ENCODE assay signal across 20 cellular contexts in the genomic region with DNA sequence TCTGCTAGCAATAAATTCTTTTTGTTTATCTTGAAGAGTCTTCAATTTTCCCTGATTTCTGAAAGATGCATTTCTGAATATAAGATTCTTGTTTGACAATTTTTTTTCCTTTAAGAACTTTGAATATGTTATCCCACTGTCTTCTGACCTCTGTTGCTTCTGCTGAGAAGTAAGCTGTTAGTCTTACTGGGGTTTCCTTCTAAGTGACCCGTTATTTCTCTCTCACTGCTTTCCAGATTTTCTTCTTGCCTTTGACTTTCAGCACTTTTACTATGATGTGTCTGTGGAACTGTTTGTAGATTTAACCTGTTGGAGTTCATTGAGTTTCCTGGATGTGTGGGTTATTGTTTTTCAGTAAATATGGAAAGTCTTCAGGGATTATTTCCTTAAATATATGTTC.
DNase-seq lines count a peak whose midpoint lies in the region; ATAC-seq, FAIRE-seq and TF ChIP-seq lines count a peak whose summit lies in the region.
"Had no signal": no experiment of that assay in that cellular context is flagged by ENCODE, and none has a peak within 500 bp of the region (broad histone marks: within the 10 kb centered on the region; RNA-seq: fewer than 3 reads in every experiment).

No MANE protein-coding gene starts in this region.

- no TSS peak for BruUV-seq in HepG2 (replicated peaks; lab: Mats Ljungman, UMichigan)

- H3K9ac ChIP-seq in HepG2 (ENCODE audit: insufficient read depth, low read depth, low read length): no peak overlapping the region
- H3K9ac ChIP-seq: BLaER1 treated with 17β-estradiol and CSF1 and Interleukin-3, amounts not matched to agents 10 nM and 100 nM had no signal

- CTCF ChIA-PET in HepG2 (lab: Yijun Ruan, JAX; ENCODE audit: low intra/inter-chr PET ratio, low total read pairs) (no interaction called here), WTC11 (lab: Charles Lee) (no interaction called here)
- CTCF ChIA-PET in activated CD8-positive, alpha-beta T cell treated with anti-CD3 and anti-CD28 coated beads for 36 hours (lab: Charles Lee): no interaction called here

- no peak overlapping the region for H3K27ac ChIP-seq in HepG2 (ENCODE audit: extremely low read length, insufficient read depth, low read length)
- H3K27ac ChIP-seq in right lobe of liver: no peak overlapping the region
- H3K27ac ChIP-seq: 22Rv1; A549; BLaER1 treated with 17β-estradiol and CSF1 and Interleukin-3, amounts not matched to agents 10 nM and 100 nM; C4-2B had no signal

- no peak for DNase-seq in HepG2 (ENCODE audit: low spot score)
- DNase-seq in right lobe of liver: no peak
- no peak for DNase-seq in WTC11 (ENCODE audit: low spot score)
- DNase-seq in activated CD8-positive, alpha-beta T cell treated with anti-CD3 and anti-CD28 coated beads for 36 hours: no peak
- DNase-seq in NCI-H526 treated with DMSO at 0.1 percent for 48 hours (lab: John Stamatoyannopoulos, UW): no peak
- DNase-seq: AML-193; Caco-2; Calu3; CD4-positive, alpha-beta T cell; CD8-positive, alpha-beta T cell; DMS79 treated with DMSO at 0.1 percent for 48 hours; GF-D8 had no signal

- 3% methylated on average over 1 of the region's 1 CpG for WGBS in HepG2 (ENCODE audit: low lambda C conversion rate)
- 75% methylated on average over 1 of the region's 1 CpG for WGBS in right lobe of liver (ENCODE audit: insufficient coverage, low coverage, low lambda C conversion rate, missing lambda C conversion rate)

- intact Hi-C loops in HepG2 (cut with micrococcal nuclease; ENCODE audit: unreplicated experiment): no loop called here
- intact Hi-C loops in right lobe of liver (cut with DNase I): no loop called here
- intact Hi-C loops in activated CD8-positive, alpha-beta T cell treated with anti-CD3 and anti-CD28 coated beads for 36 hours (cut with micrococcal nuclease): no loop called here

- TF ChIP-seq CTCF in HepG2 (CRISPR knock-in tag; IDR thresholded peaks at IDR 0.05): no peak
- no peak for TF ChIP-seq CTCF in right lobe of liver (IDR thresholded peaks at IDR 0.05)
- TF ChIP-seq CTCF in WTC11 (IDR thresholded peaks at IDR 0.05): no peak
- no peak for TF ChIP-seq CTCF in activated CD8-positive, alpha-beta T cell treated with anti-CD3 and anti-CD28 coated beads for 36 hours (IDR thresholded peaks at IDR 0.05)

- no peak for ATAC-seq in HepG2
- no peak for ATAC-seq in right lobe of liver
- no peak for ATAC-seq in WTC11
- ATAC-seq in activated CD8-positive, alpha-beta T cell treated with anti-CD3 and anti-CD28 coated beads for 36 hours: no peak
- ATAC-seq: A549; CD8-positive, alpha-beta T cell had no signal

- H3K79me2 ChIP-seq in HepG2 (ENCODE audit: insufficient read depth, low read length): no peaks in the 10 kb centered on the region

- H3K27me3 Mint-ChIP-seq in WTC11 (ENCODE audit: low read depth): no peaks in the 10 kb centered on the region
- peaks cover 22% of the 10 kb centered on the region for H3K27me3 Mint-ChIP-seq in activated CD8-positive, alpha-beta T cell treated with anti-CD3 and anti-CD28 coated beads for 36 hours

- H3K4me1 Mint-ChIP-seq in WTC11: 0 out of 2 replicates have a peak, but pooled peaks cover 4% of the 10 kb centered on the region
- no peaks in the 10 kb centered on the region for H3K4me1 Mint-ChIP-seq in activated CD8-positive, alpha-beta T cell treated with anti-CD3 and anti-CD28 coated beads for 36 hours (ENCODE audit: low read depth)
- H3K4me1 Mint-ChIP-seq: B cell had no signal

- H2AFZ ChIP-seq in HepG2 (ENCODE audit: low read length): no peak overlapping the region

- no peak overlapping the region for H3K4me2 ChIP-seq in HepG2 (ENCODE audit: low read depth, low read length)
- H3K4me2 ChIP-seq: A549; BLaER1 treated with 17β-estradiol and CSF1 and Interleukin-3, amounts not matched to agents 10 nM and 100 nM had no signal

- POLR2A ChIA-PET in HepG2 (lab: Yijun Ruan, JAX): no interaction called here
- POLR2A ChIA-PET in WTC11 (lab: Charles Lee): no interaction called here
- POLR2A ChIA-PET in activated CD8-positive, alpha-beta T cell treated with anti-CD3 and anti-CD28 coated beads for 36 hours (lab: Charles Lee): no interaction called here

- no peak overlapping the region for H3K4me3 ChIP-seq in HepG2 (replicated peaks in 1 of 3; ENCODE audit: insufficient read depth in 1 of 3, low read depth in 2 of 3, low read length in 3 of 3)
- no peak overlapping the region for H3K4me3 ChIP-seq in right lobe of liver
- H3K4me3 ChIP-seq: A549; BLaER1 treated with 17β-estradiol and CSF1 and Interleukin-3, amounts not matched to agents 10 nM and 100 nM had no signal

- peaks cover 10% of the 10 kb centered on the region for H3K36me3 Mint-ChIP-seq in WTC11
- H3K36me3 Mint-ChIP-seq in activated CD8-positive, alpha-beta T cell treated with anti-CD3 and anti-CD28 coated beads for 36 hours (ENCODE audit: low read depth): no peaks in the 10 kb centered on the region
- H3K36me3 Mint-ChIP-seq: CD8-positive, alpha-beta T cell had no signal

- no peak overlapping the region for H3K27ac Mint-ChIP-seq in WTC11
- no peak overlapping the region for H3K27ac Mint-ChIP-seq in activated CD8-positive, alpha-beta T cell treated with anti-CD3 and anti-CD28 coated beads for 36 hours
- H3K27ac Mint-ChIP-seq: B cell; CD4-positive, alpha-beta T cell; CD8-positive, alpha-beta T cell had no signal

- no peaks in the 10 kb centered on the region for H3K27me3 ChIP-seq in HepG2 (ENCODE audit: control insufficient read depth in 1 of 2, insufficient read depth in 2 of 2, low read length in 2 of 2)
- no peaks in the 10 kb centered on the region for H3K27me3 ChIP-seq in right lobe of liver
- H3K27me3 ChIP-seq: BLaER1 treated with 17β-estradiol and CSF1 and Interleukin-3, amounts not matched to agents 10 nM and 100 nM had no signal

- H3K9me3 ChIP-seq in HepG2 (ENCODE audit: low read length): no peaks in the 10 kb centered on the region
- no peaks in the 10 kb centered on the region for H3K9me3 ChIP-seq in right lobe of liver
- H3K9me3 ChIP-seq: Caco-2 had no signal

- FAIRE-seq in HepG2 (lab: Jason Lieb, UNC): no peak
- FAIRE-seq: A549, D721Med, G401.6, GM12891 had no signal

- peaks cover 24% of the 10 kb centered on the region for H3K9me3 Mint-ChIP-seq in WTC11
- no peaks in the 10 kb centered on the region for H3K9me3 Mint-ChIP-seq in activated CD8-positive, alpha-beta T cell treated with anti-CD3 and anti-CD28 coated beads for 36 hours

- no peak for TF ChIP-seq EP300 in HepG2 (IDR thresholded peaks at IDR 0.05; ENCODE audit: low read depth in 2 of 2, low read length in 2 of 2)
- no peak for TF ChIP-seq EP300 in HepG2 (CRISPR knock-in tag; IDR thresholded peaks at IDR 0.05; ENCODE audit: borderline replicate concordance)

- TF ChIP-seq POLR2A in HepG2 (IDR thresholded peaks at IDR 0.05; ENCODE audit: insufficient read depth in 1 of 2, low read depth in 2 of 2, low read length in 2 of 2) (no peak), right lobe of liver (IDR thresholded peaks at IDR 0.05) (no peak)

- no peak overlapping the region for H3K4me3 Mint-ChIP-seq in WTC11
- H3K4me3 Mint-ChIP-seq in activated CD8-positive, alpha-beta T cell treated with anti-CD3 and anti-CD28 coated beads for 36 hours: no peak overlapping the region
- H3K4me3 Mint-ChIP-seq: B cell; CD4-positive, alpha-beta T cell; CD8-positive, alpha-beta T cell had no signal

- H3K36me3 ChIP-seq in HepG2 (replicated peaks in 1 of 2; ENCODE audit: control insufficient read depth in 1 of 2, insufficient read depth in 2 of 2, low read length in 2 of 2) (no peaks in the 10 kb centered on the region), right lobe of liver (no peaks in the 10 kb centered on the region)
- H3K36me3 ChIP-seq: BLaER1 treated with 17β-estradiol and CSF1 and Interleukin-3, amounts not matched to agents 10 nM and 100 nM had no signal

- in situ Hi-C loops in HepG2 (cut with HindIII; ENCODE audit: extremely low pct_ligation_motif_present, low pct_unique_long_range_greater_than_20kb): no loop called here

- H3K4me1 ChIP-seq in HepG2 (ENCODE audit: insufficient read depth, low read length): no peaks in the 10 kb centered on the region
- no peaks in the 10 kb centered on the region for H3K4me1 ChIP-seq in right lobe of liver
- H3K4me1 ChIP-seq: A549; BLaER1 treated with 17β-estradiol and CSF1 and Interleukin-3, amounts not matched to agents 10 nM and 100 nM; Caco-2 had no signal

- no peak for TF ChIP-seq RAD21 in HepG2 (CRISPR knock-in tag; IDR thresholded peaks at IDR 0.05)

- no peaks in the 10 kb centered on the region for H4K20me1 ChIP-seq in HepG2 (ENCODE audit: insufficient read depth, low read length)
- H4K20me1 ChIP-seq: BLaER1 treated with 17β-estradiol and CSF1 and Interleukin-3, amounts not matched to agents 10 nM and 100 nM had no signal

TF ChIP-seq in HepG2, 621 proteins besides CTCF, POLR2A, EP300 and RAD21:
- TF ChIP-seq HNF4A (CRISPR knock-in tag; IDR thresholded peaks at IDR 0.05) (no peak), RARA (CRISPR knock-in tag; IDR thresholded peaks at IDR 0.05) (no peak), ZNF432 (CRISPR knock-in tag; IDR thresholded peaks at IDR 0.05; ENCODE audit: borderline replicate concordance) (no peak), KDM6A (CRISPR knock-in tag; IDR thresholded peaks at IDR 0.05; ENCODE audit: low read depth) (no peak), ZNF317 (CRISPR knock-in tag; IDR thresholded peaks at IDR 0.05) (peak; percentile 92)

TF ChIP-seq in WTC11, 78 proteins besides CTCF, POLR2A, EP300 and RAD21:
- TF ChIP-seq ZNF317 (CRISPR knock-in tag; IDR thresholded peaks at IDR 0.05; ENCODE audit: borderline replicate concordance, low read depth) (peak; percentile 88), TEAD1 (CRISPR knock-in tag; IDR thresholded peaks at IDR 0.05) (no peak), NR1H2 (CRISPR knock-in tag; IDR thresholded peaks at IDR 0.05) (no peak)
TF ChIP-seq in WTC11: peak in this region for 1.

Comparison
In these comparisons a context has a peak if more than half of its experiments do, and no peak if none do; other contexts are left out.
1. Of the 50 proteins assayed by ChIP-seq in both HepG2 and WTC11: peak only in HepG2: none; only in WTC11: none; in both: ZNF317; in neither: 49.